Comparison of ENCODE assay signal across 10 cellular contexts in genomic region chr10:34622914-34623313, GRCh38.
"Had no signal": no experiment of that assay in that cellular context is flagged by ENCODE, and none has a peak within 500 bp of the region (broad histone marks: within the 10 kb centered on the region; RNA-seq: fewer than 3 reads in every experiment).

No MANE protein-coding gene starts in this region.

- H3K4me3 ChIP-seq: spleen, transverse colon, vagina had no signal

- H3K36me3 ChIP-seq: spleen, transverse colon, vagina had no signal

- H3K9me3 ChIP-seq: spleen, transverse colon, vagina had no signal

- DNase-seq: activated CD4-positive, alpha-beta T cell treated with anti-CD3 and anti-CD28 coated beads for 36 hours; activated CD4-positive, alpha-beta T cell treated with anti-CD3 and anti-CD28 coated beads, Interleukin-2, amount 50 U/mL, for 48 hours; dermis blood vessel endothelial cell; effector memory CD4-positive, alpha-beta T cell; mesenchymal stem cell; naive thymus-derived CD8-positive, alpha-beta T cell; spleen; stimulated activated naive CD4-positive, alpha-beta T cell treated with Interleukin-2 at 50 U/mL for 16 hours; transverse colon had no signal

- H3K4me1 ChIP-seq: spleen had no signal

- H3K27ac ChIP-seq: spleen, transverse colon, vagina had no signal

- ATAC-seq: activated CD4-positive, alpha-beta T cell treated with anti-CD3 and anti-CD28 coated beads for 36 hours; naive thymus-derived CD8-positive, alpha-beta T cell had no signal

- H3K27me3 ChIP-seq: spleen, transverse colon, vagina had no signal
